Comparison of ENCODE assay signal across 9 cellular contexts in the genomic region with DNA sequence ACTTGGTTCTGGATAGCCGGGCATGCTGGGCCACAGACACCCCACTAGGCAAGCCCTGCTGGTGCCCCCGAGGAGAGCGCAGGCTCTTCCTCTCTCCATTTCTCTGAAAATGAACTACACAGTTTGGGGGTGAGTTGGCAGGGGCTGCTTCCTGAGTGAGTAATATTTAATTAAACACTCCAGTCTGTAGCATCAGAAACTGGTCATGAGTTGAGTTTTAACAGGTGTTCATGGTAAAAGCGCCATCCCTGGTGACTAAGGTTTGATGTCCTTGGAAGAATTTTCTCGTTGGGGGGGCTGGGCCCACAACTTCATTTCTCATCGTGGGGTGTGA. TPM values are rescaled to one million over a fixed set of nuclear protein-coding genes. Genes with fewer than 3 reads are reported as not detected.
DNase-seq lines count a peak whose midpoint lies in the region; ATAC-seq and TF ChIP-seq lines count a peak whose summit lies in the region.
"Had no signal": no experiment of that assay in that cellular context is flagged by ENCODE, and none has a peak within 500 bp of the region (broad histone marks: within the 10 kb centered on the region; RNA-seq: fewer than 3 reads in every experiment).

No MANE protein-coding gene starts in this region.

- DNase-seq in GM04503 (ENCODE audit: low read depth) (peak; percentile 36), RPMI7951 (ENCODE audit: low read depth) (peak; percentile 89), fibroblast of mammary gland (ENCODE audit: low read depth) (peak; percentile 93), NCI-H526 (lab: John Stamatoyannopoulos, UW) (no peak), NCI-H2196 treated with DMSO at 0.1 percent for 48 hours (lab: John Stamatoyannopoulos, UW; ENCODE audit: unreplicated experiment) (no peak)
- peak; percentile 46 for DNase-seq in stimulated activated CD4-positive, alpha-beta T cell treated with anti-CD3 and anti-CD28 coated beads, Interleukin-15, amount 100 ng/mL, for 24 hours
- no peak for DNase-seq in activated T-helper 2 cell treated with anti-CD3 and anti-CD28 coated beads, Interferon-gamma antibody, Interleukin-2, Interleukin-4, amounts not matched to agents 10 μg/mL and 5 μg/mL and 100 μg/mL, durations not matched to agents 14 hours and 24 hours and 36 hours (ENCODE audit: low spot score)
- DNase-seq: activated B cell treated with CpG ODN at 0.5 μM for 24 hours had no signal

- peaks cover 3% of the 10 kb centered on the region for H3K36me3 Mint-ChIP-seq in activated T-helper 2 cell treated with anti-CD3 and anti-CD28 coated beads, Interferon-gamma antibody, Interleukin-2, Interleukin-4, amounts not matched to agents 10 μg/mL and 5 μg/mL and 100 μg/mL, durations not matched to agents 14 hours and 24 hours and 36 hours (ENCODE audit: low read depth)

- no peak for ATAC-seq in GM21423 (IDR thresholded peaks at IDR 0.05; ENCODE audit: unreplicated experiment)

- peaks cover 32% of the 10 kb centered on the region for H3K4me1 Mint-ChIP-seq in activated T-helper 2 cell treated with anti-CD3 and anti-CD28 coated beads, Interferon-gamma antibody, Interleukin-2, Interleukin-4, amounts not matched to agents 10 μg/mL and 5 μg/mL and 100 μg/mL, durations not matched to agents 14 hours and 24 hours and 36 hours (ENCODE audit: low read depth)

- intact Hi-C loops in activated T-helper 2 cell treated with anti-CD3 and anti-CD28 coated beads, Interferon-gamma antibody, Interleukin-2, Interleukin-4, amounts not matched to agents 10 μg/mL and 5 μg/mL and 100 μg/mL, durations not matched to agents 14 hours and 24 hours and 36 hours (cut with micrococcal nuclease): loop anchor here (5.0 kb wide), 1 partner anchor 133 kb away; no protein-coding TSS in a partner anchor

- no peak overlapping the region for H3K4me3 Mint-ChIP-seq in activated T-helper 2 cell treated with anti-CD3 and anti-CD28 coated beads, Interferon-gamma antibody, Interleukin-2, Interleukin-4, amounts not matched to agents 10 μg/mL and 5 μg/mL and 100 μg/mL, durations not matched to agents 14 hours and 24 hours and 36 hours (ENCODE audit: low read depth)
- H3K4me3 Mint-ChIP-seq: activated B cell treated with CpG ODN at 0.5 μM for 24 hours had no signal

- no peak overlapping the region for H3K27ac Mint-ChIP-seq in activated T-helper 2 cell treated with anti-CD3 and anti-CD28 coated beads, Interferon-gamma antibody, Interleukin-2, Interleukin-4, amounts not matched to agents 10 μg/mL and 5 μg/mL and 100 μg/mL, durations not matched to agents 14 hours and 24 hours and 36 hours

- H3K4me3 ChIP-seq in fibroblast of mammary gland (ENCODE audit: control insufficient read depth, low read depth, low read length): peak overlapping the region; percentile 97

- H3K27me3 Mint-ChIP-seq in activated T-helper 2 cell treated with anti-CD3 and anti-CD28 coated beads, Interferon-gamma antibody, Interleukin-2, Interleukin-4, amounts not matched to agents 10 μg/mL and 5 μg/mL and 100 μg/mL, durations not matched to agents 14 hours and 24 hours and 36 hours (ENCODE audit: low read depth): no peaks in the 10 kb centered on the region
- H3K27me3 Mint-ChIP-seq: activated B cell treated with CpG ODN at 0.5 μM for 24 hours had no signal

- TF ChIP-seq CTCF in fibroblast of mammary gland (conservative IDR thresholded peaks at IDR 0.05; ENCODE audit: control insufficient read depth, insufficient read depth, low read depth, low read length): no peak

- H3K9me3 Mint-ChIP-seq in activated T-helper 2 cell treated with anti-CD3 and anti-CD28 coated beads, Interferon-gamma antibody, Interleukin-2, Interleukin-4, amounts not matched to agents 10 μg/mL and 5 μg/mL and 100 μg/mL, durations not matched to agents 14 hours and 24 hours and 36 hours: no peaks in the 10 kb centered on the region
- H3K9me3 Mint-ChIP-seq: activated B cell treated with CpG ODN at 0.5 μM for 24 hours had no signal

RNA-seq across cellular contexts. Expression of gene SPSB1, which starts 1.7 kb away (rescaled TPM):
- 7.6 and 10.3 TPM in 2 replicates for total RNA-seq in RPMI7951 (2014; rRNA removed; shearing (Covaris generic))
- 7.1 and 7.5 TPM in 2 replicates for total RNA-seq in activated T-helper 2 cell treated with anti-CD3 and anti-CD28 coated beads, Interferon-gamma antibody, Interleukin-2, Interleukin-4, amounts not matched to agents 10 μg/mL and 5 μg/mL and 100 μg/mL, durations not matched to agents 14 hours and 24 hours and 36 hours

RNA-seq across cellular contexts. Expression of gene H6PD, which starts 59.8 kb away (rescaled TPM):
- 8.4 and 10.2 TPM in 2 replicates for total RNA-seq in RPMI7951 (2014; rRNA removed; shearing (Covaris generic))
- 27.1 and 28.0 TPM in 2 replicates for total RNA-seq in activated T-helper 2 cell treated with anti-CD3 and anti-CD28 coated beads, Interferon-gamma antibody, Interleukin-2, Interleukin-4, amounts not matched to agents 10 μg/mL and 5 μg/mL and 100 μg/mL, durations not matched to agents 14 hours and 24 hours and 36 hours

Comparison
In these comparisons a context has a peak if more than half of its experiments do, and no peak if none do; other contexts are left out.
1. DNase-seq: peak in GM04503 (single experiment), RPMI7951 (single experiment), fibroblast of mammary gland (single experiment) and stimulated activated CD4-positive, alpha-beta T cell treated with anti-CD3 and anti-CD28 coated beads, Interleukin-15, amount 100 ng/mL, for 24 hours (single experiment); none in NCI-H526 (0 of 2), activated T-helper 2 cell treated with anti-CD3 and anti-CD28 coated beads, Interferon-gamma antibody, Interleukin-2, Interleukin-4, amounts not matched to agents 10 μg/mL and 5 μg/mL and 100 μg/mL, durations not matched to agents 14 hours and 24 hours and 36 hours (single experiment) and NCI-H2196 treated with DMSO at 0.1 percent for 48 hours (single experiment).